ENCODE assay signal across 10 cellular contexts in genomic region chr6:135540207-135540877, GRCh38. TPM values are rescaled to one million over a fixed set of nuclear protein-coding genes. Genes with fewer than 3 reads are reported as not detected.
DNase-seq lines count a peak whose midpoint lies in the region; FAIRE-seq and TF ChIP-seq lines count a peak whose summit lies in the region.
"Had no signal": no experiment of that assay in that cellular context is flagged by ENCODE, and none has a peak within 500 bp of the region (broad histone marks: within the 10 kb centered on the region; RNA-seq: fewer than 3 reads in every experiment).

No MANE protein-coding gene starts in this region.

- TF ChIP-seq CTCF in astrocyte (IDR thresholded peaks at IDR 0.05; ENCODE audit: insufficient read depth, low read depth, low read length) (peak; percentile 3), sigmoid colon (IDR thresholded peaks at IDR 0.05) (no peak)

- no peaks in the 10 kb centered on the region for H3K9me3 ChIP-seq in astrocyte (ENCODE audit: insufficient read depth, low read depth, low read length)
- no peaks in the 10 kb centered on the region for H3K9me3 ChIP-seq in CD8-positive, alpha-beta memory T cell (ENCODE audit: low read length)
- H3K9me3 ChIP-seq in sigmoid colon: no peaks in the 10 kb centered on the region
- H3K9me3 ChIP-seq: thyroid gland had no signal

- no peak for TF ChIP-seq EP300 in Ishikawa (IDR thresholded peaks at IDR 0.05; ENCODE audit: borderline replicate concordance)
- TF ChIP-seq EP300 in sigmoid colon (IDR thresholded peaks at IDR 0.05): no peak

- peaks cover 25% of the 10 kb centered on the region for H3K4me1 Mint-ChIP-seq in astrocyte (ENCODE audit: low read depth, unreplicated experiment)
- peaks cover 11 to 25% (median 19%) of the 10 kb centered on the region in 3 donors for H3K4me1 Mint-ChIP-seq in CD8-positive, alpha-beta memory T cell

- no peak for FAIRE-seq in astrocyte (lab: Jason Lieb, UNC)

- H3K4me3 Mint-ChIP-seq in astrocyte (ENCODE audit: unreplicated experiment): no peak overlapping the region
- H3K4me3 Mint-ChIP-seq in CD8-positive, alpha-beta memory T cell: no peak overlapping the region

- no peaks in the 10 kb centered on the region for H4K20me1 ChIP-seq in astrocyte (ENCODE audit: insufficient read depth, low read length)

- peaks cover 2% of the 10 kb centered on the region for H3K36me3 Mint-ChIP-seq in astrocyte (ENCODE audit: low read depth, unreplicated experiment)
- H3K36me3 Mint-ChIP-seq in CD8-positive, alpha-beta memory T cell: no peaks in the 10 kb centered on the region

- no peak overlapping the region for H3K27ac Mint-ChIP-seq in astrocyte (ENCODE audit: unreplicated experiment)
- H3K27ac Mint-ChIP-seq in CD8-positive, alpha-beta memory T cell: no peak overlapping the region

- CTCF ChIA-PET in CD8-positive, alpha-beta memory T cell (lab: Charles Lee): interaction anchor here (2.3 kb wide), 1 partner anchor 369 kb away, joined by 9 read pairs; no protein-coding TSS in a partner anchor

- H3K27me3 Mint-ChIP-seq in astrocyte (ENCODE audit: low read depth, unreplicated experiment): no peaks in the 10 kb centered on the region
- peaks cover 7 to 25% of the 10 kb centered on the region in 2 donors for H3K27me3 Mint-ChIP-seq in CD8-positive, alpha-beta memory T cell

- no peak overlapping the region for H2AFZ ChIP-seq in astrocyte (ENCODE audit: low read depth, low read length)

- no peaks in the 10 kb centered on the region for H3K36me3 ChIP-seq in astrocyte (ENCODE audit: insufficient read depth, low read length)
- H3K36me3 ChIP-seq in CD8-positive, alpha-beta memory T cell (ENCODE audit: insufficient read depth, low read length): no peaks in the 10 kb centered on the region
- H3K36me3 ChIP-seq in sigmoid colon: no peaks in the 10 kb centered on the region
- H3K36me3 ChIP-seq: thyroid gland had no signal

- H3K79me2 ChIP-seq in astrocyte (ENCODE audit: insufficient read depth, low read length): no peaks in the 10 kb centered on the region

- peak; percentile 27 for TF ChIP-seq RAD21 in Ishikawa (IDR thresholded peaks at IDR 0.05; ENCODE audit: low read depth)

- POLR2A ChIA-PET in CD8-positive, alpha-beta memory T cell (lab: Charles Lee): no interaction called here

- DNase-seq in EH (ENCODE audit: low read depth) (peak; percentile 52), astrocyte (ENCODE audit: low read depth) (peak; percentile 37), iris pigment epithelial cell (ENCODE audit: low read depth) (peak; percentile 61), pons (ENCODE audit: low spot score) (no peak), NCI-H2171 (lab: John Stamatoyannopoulos, UW) (no peak), sigmoid colon (no peak)
- DNase-seq in CD8-positive, alpha-beta memory T cell: no peak
- DNase-seq: islet precursor cell, thyroid gland had no signal

- TF ChIP-seq POLR2A in sigmoid colon (IDR thresholded peaks at IDR 0.05): no peak

- no peaks in the 10 kb centered on the region for H3K9me3 Mint-ChIP-seq in astrocyte (ENCODE audit: unreplicated experiment)
- H3K9me3 Mint-ChIP-seq in CD8-positive, alpha-beta memory T cell: no peaks in the 10 kb centered on the region

- intact Hi-C loops in sigmoid colon (cut with DNase I): no loop called here

- 70 to 72% methylated on average over 2 of the region's 2 CpGs for WGBS in sigmoid colon, 2 donors

- H3K4me2 ChIP-seq in astrocyte (ENCODE audit: low read length): no peak overlapping the region

- H3K4me1 ChIP-seq in astrocyte (ENCODE audit: insufficient read depth, low read length) (peaks cover 21% of the 10 kb centered on the region), sigmoid colon (no peaks in the 10 kb centered on the region)
- peaks cover 6% of the 10 kb centered on the region for H3K4me1 ChIP-seq in CD8-positive, alpha-beta memory T cell (ENCODE audit: insufficient read depth, low read length)

- H3K4me3 ChIP-seq in astrocyte (ENCODE audit: insufficient read depth, low read depth, low read length): no peak overlapping the region
- no peak overlapping the region for H3K4me3 ChIP-seq in CD8-positive, alpha-beta memory T cell (ENCODE audit: low read length)
- H3K4me3 ChIP-seq in sigmoid colon: no peak overlapping the region
- H3K4me3 ChIP-seq: thyroid gland had no signal

- H3K27ac ChIP-seq in astrocyte (ENCODE audit: low read depth, low read length) (no peak overlapping the region), sigmoid colon (no peak overlapping the region)
- no peak overlapping the region for H3K27ac ChIP-seq in CD8-positive, alpha-beta memory T cell (ENCODE audit: low read depth, low read length)
- H3K27ac ChIP-seq: thyroid gland had no signal

- H3K27me3 ChIP-seq in astrocyte (ENCODE audit: insufficient read depth, low read length): no peaks in the 10 kb centered on the region
- H3K27me3 ChIP-seq in CD8-positive, alpha-beta memory T cell (ENCODE audit: insufficient read depth, low read length, poor library complexity, severe bottlenecking): no peaks in the 10 kb centered on the region
- H3K27me3 ChIP-seq in sigmoid colon: no peaks in the 10 kb centered on the region
- H3K27me3 ChIP-seq: thyroid gland had no signal

- H3K9ac ChIP-seq in astrocyte (ENCODE audit: low read length): no peak overlapping the region

TF ChIP-seq in Ishikawa, 13 proteins besides CTCF, POLR2A, EP300 and RAD21:
- TF ChIP-seq TEAD4 (IDR thresholded peaks at IDR 0.05) (no peak), ZBTB7A (IDR thresholded peaks at IDR 0.05; ENCODE audit: low read depth) (no peak), YY1 (IDR thresholded peaks at IDR 0.05; ENCODE audit: low read depth) (no peak), REST (IDR thresholded peaks at IDR 0.05; ENCODE audit: low read depth) (no peak), FOXM1 (IDR thresholded peaks at IDR 0.05; ENCODE audit: borderline replicate concordance, low read depth) (no peak), TAF1 (IDR thresholded peaks at IDR 0.05; ENCODE audit: low read depth) (no peak)
- TF ChIP-seq, protein P1, sequence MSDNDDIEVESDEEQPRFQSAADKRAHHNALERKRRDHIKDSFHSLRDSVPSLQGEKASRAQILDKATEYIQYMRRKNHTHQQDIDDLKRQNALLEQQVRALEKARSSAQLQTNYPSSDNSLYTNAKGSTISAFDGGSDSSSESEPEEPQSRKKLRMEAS (IDR thresholded peaks at IDR 0.05): no peak

RNA-seq across cellular contexts. Expression of gene AHI1, which starts 42.8 kb away (rescaled TPM):
- 14.2 and 16.6 TPM in 2 replicates for total RNA-seq in astrocyte
- 10 to 100 TPM; 41.1 to 41.2 TPM for total RNA-seq in CD8-positive, alpha-beta memory T cell
- polyA plus RNA-seq in CD8-positive, alpha-beta memory T cell: 3.6 TPM
- 10 to 100 TPM; 25.8 to 47.1 (median 31.6) TPM for total RNA-seq in sigmoid colon
- polyA plus RNA-seq in sigmoid colon: 1 to 10 TPM; 4.2 to 7.1 (median 5.4) TPM

Comparison
In these comparisons a context has a peak if more than half of its experiments do, and no peak if none do; other contexts are left out.
1. DNase-seq: peak in EH (single experiment), astrocyte (single experiment) and iris pigment epithelial cell (single experiment); none in pons (single experiment), NCI-H2171 (single experiment), CD8-positive, alpha-beta memory T cell (0 of 5) and sigmoid colon (single experiment).